In the genomic region with DNA sequence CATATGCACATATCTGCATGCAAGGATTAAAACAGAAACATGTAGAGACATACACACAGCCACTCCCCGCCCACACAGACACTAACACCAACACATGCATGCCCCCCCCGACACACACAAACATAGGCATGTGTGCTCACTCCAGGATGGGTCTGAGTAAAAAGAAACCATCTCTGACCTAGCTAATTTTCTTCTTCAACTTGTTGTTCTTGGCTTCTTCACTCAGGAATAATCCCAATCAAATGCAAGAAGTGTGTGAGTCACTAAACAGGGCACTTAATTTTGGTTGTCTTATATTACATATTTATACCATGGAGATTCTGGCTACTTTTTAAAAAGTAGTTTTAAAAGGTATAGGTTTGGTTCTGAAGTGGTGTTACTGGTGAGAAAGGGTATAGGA, we compare ENCODE assay signal across 17 cellular contexts.
"Had no signal": no experiment of that assay in that cellular context is flagged by ENCODE, and none has a peak within 500 bp of the region (broad histone marks: within the 10 kb centered on the region; RNA-seq: fewer than 3 reads in every experiment).

No MANE protein-coding gene starts in this region.

- H3K4me1 Mint-ChIP-seq: immature natural killer cell had no signal

- H3K4me1 ChIP-seq: adrenal gland, foreskin keratinocyte had no signal

- H3K36me3 ChIP-seq: adrenal gland had no signal

- H3K4me3 ChIP-seq: adrenal gland, body of pancreas, lung, skin epidermis had no signal

- H3K27me3 ChIP-seq: adrenal gland, body of pancreas, foreskin keratinocyte had no signal

- ATAC-seq: body of pancreas; foreskin keratinocyte; left colon; naive thymus-derived CD4-positive, alpha-beta T cell; stimulated activated naive CD8-positive, alpha-beta T cell treated with anti-CD3 and anti-CD28 coated beads, Interleukin-15, amount 100 ng/mL, for 72 hours had no signal

- H3K9me3 Mint-ChIP-seq: activated T-helper 2 cell treated with anti-CD3 and anti-CD28 coated beads, Interferon-gamma antibody, Interleukin-2, Interleukin-4, amounts not matched to agents 10 μg/mL and 5 μg/mL and 100 μg/mL, durations not matched to agents 14 hours and 24 hours and 36 hours; central memory CD8-positive, alpha-beta T cell; immature natural killer cell; stimulated activated naive CD8-positive, alpha-beta T cell treated with anti-CD3 and anti-CD28 coated beads, Interleukin-15, amount 100 ng/mL, for 72 hours had no signal

- H3K9me3 ChIP-seq: adrenal gland, body of pancreas had no signal

- H3K27me3 Mint-ChIP-seq: activated naive CD4-positive, alpha-beta T cell treated with anti-CD3 and anti-CD28 coated beads, Interleukin-2, amount 10 ng/mL, durations not matched to agents 7 days and 5 days; central memory CD8-positive, alpha-beta T cell; naive thymus-derived CD4-positive, alpha-beta T cell; stimulated activated naive CD8-positive, alpha-beta T cell treated with anti-CD3 and anti-CD28 coated beads, Interleukin-15, amount 100 ng/mL, for 72 hours had no signal

- H3K27ac Mint-ChIP-seq: activated naive CD4-positive, alpha-beta T cell treated with anti-CD3 and anti-CD28 coated beads, Interleukin-2, amount 10 ng/mL, durations not matched to agents 7 days and 5 days; activated T-helper 2 cell treated with anti-CD3 and anti-CD28 coated beads, Interferon-gamma antibody, Interleukin-2, Interleukin-4, amounts not matched to agents 10 μg/mL and 5 μg/mL and 100 μg/mL, durations not matched to agents 14 hours and 24 hours and 36 hours; immature natural killer cell; stimulated activated naive CD8-positive, alpha-beta T cell treated with anti-CD3 and anti-CD28 coated beads, Interleukin-15, amount 100 ng/mL, for 72 hours had no signal

- DNase-seq: activated CD4-positive, alpha-beta T cell treated with anti-CD3 and anti-CD28 coated beads, Interleukin-2, amount 50 U/mL, for 1 hour; activated naive CD4-positive, alpha-beta T cell treated with anti-CD3 and anti-CD28 coated beads, Interleukin-2, amount 10 ng/mL, durations not matched to agents 7 days and 5 days; adrenal gland; body of pancreas; cortex of kidney; effector CD8-positive, alpha-beta T cell; foreskin keratinocyte; immature natural killer cell; left colon; naive thymus-derived CD4-positive, alpha-beta T cell; posterior cingulate gyrus; stimulated activated CD4-positive, alpha-beta T cell treated with anti-CD3 and anti-CD28 coated beads, Interleukin-4, amount 100 ng/mL, for 4 hours; stimulated activated naive CD8-positive, alpha-beta T cell treated with anti-CD3 and anti-CD28 coated beads, Interleukin-15, amount 100 ng/mL, for 72 hours had no signal

- H3K4me3 Mint-ChIP-seq: activated naive CD4-positive, alpha-beta T cell treated with anti-CD3 and anti-CD28 coated beads, Interleukin-2, amount 10 ng/mL, durations not matched to agents 7 days and 5 days; central memory CD8-positive, alpha-beta T cell; immature natural killer cell; stimulated activated naive CD8-positive, alpha-beta T cell treated with anti-CD3 and anti-CD28 coated beads, Interleukin-15, amount 100 ng/mL, for 72 hours had no signal

- H3K27ac ChIP-seq: adrenal gland, body of pancreas, foreskin keratinocyte, skin epidermis had no signal
